ENCODE assay signal across 8 cellular contexts in genomic region chr20:32333181-32333987, GRCh38. TPM values are rescaled to one million over a fixed set of nuclear protein-coding genes. Genes with fewer than 3 reads are reported as not detected.
DNase-seq lines count a peak whose midpoint lies in the region; ATAC-seq, FAIRE-seq and TF ChIP-seq lines count a peak whose summit lies in the region.

No MANE protein-coding gene starts in this region.

- H3K36me3 Mint-ChIP-seq in activated T-cell treated with anti-CD3 and anti-CD28 coated beads, Interleukin-2, amount 50 U/mL, for 24 hours (ENCODE audit: low read depth), result peaks cover 91% of the 10 kb centered on the region

- TF ChIP-seq CTCF in tibial nerve (IDR thresholded peaks at IDR 0.05), result no peak

- peak overlapping the region; percentile 97 for H3K27ac Mint-ChIP-seq in activated T-cell treated with anti-CD3 and anti-CD28 coated beads, Interleukin-2, amount 50 U/mL, for 24 hours

- peaks cover 0 to 12% (median 0%) of the 10 kb centered on the region in 4 donors for H3K4me1 ChIP-seq in tibial nerve

- H3K4me3 Mint-ChIP-seq in activated T-cell treated with anti-CD3 and anti-CD28 coated beads, Interleukin-2, amount 50 U/mL, for 24 hours, result peak overlapping the region; percentile 52

- no peak for DNase-seq in GM19239 (ENCODE audit: insufficient read length, low spot score)
- DNase-seq in activated T-cell treated with anti-CD3 and anti-CD28 coated beads, Interleukin-2, amount 50 U/mL, for 24 hours, result peak; percentile 68
- peak; percentile 62 for DNase-seq in stimulated activated CD4-positive, alpha-beta T cell treated with anti-CD3 and anti-CD28 coated beads, Interleukin-4, amount 100 ng/mL, for 24 hours
- DNase-seq in ureter (ENCODE audit: low spot score), result no peak
- no peak for DNase-seq in tibial nerve (ENCODE audit: low spot score in 2 of 2)

- H3K27ac ChIP-seq in tibial nerve, result no peak overlapping the region

- no peaks in the 10 kb centered on the region for H3K9me3 ChIP-seq in tibial nerve

- H3K9me3 Mint-ChIP-seq in activated T-cell treated with anti-CD3 and anti-CD28 coated beads, Interleukin-2, amount 50 U/mL, for 24 hours, result no peaks in the 10 kb centered on the region

- peaks cover 59% of the 10 kb centered on the region for H3K4me1 Mint-ChIP-seq in activated T-cell treated with anti-CD3 and anti-CD28 coated beads, Interleukin-2, amount 50 U/mL, for 24 hours (ENCODE audit: low read depth)

- TF ChIP-seq EP300 in tibial nerve (IDR thresholded peaks at IDR 0.05), result no peak

- ATAC-seq in HG02884 (IDR thresholded peaks at IDR 0.05; ENCODE audit: unreplicated experiment) (peak; percentile 51), HG03135 (IDR thresholded peaks at IDR 0.05; ENCODE audit: unreplicated experiment) (no peak), GM19467 (IDR thresholded peaks at IDR 0.05; ENCODE audit: unreplicated experiment) (no peak)

- no peaks in the 10 kb centered on the region for H3K27me3 Mint-ChIP-seq in activated T-cell treated with anti-CD3 and anti-CD28 coated beads, Interleukin-2, amount 50 U/mL, for 24 hours

- WGBS in tibial nerve, 2 donors, result 84 to 91% methylated on average over 12 of the region's 12 CpGs

- no peaks in the 10 kb centered on the region for H3K27me3 ChIP-seq in tibial nerve

- no peak overlapping the region for H3K4me3 ChIP-seq in tibial nerve

- peaks cover 0 to 62% (median 9%) of the 10 kb centered on the region in 3 donors for H3K36me3 ChIP-seq in tibial nerve

- TF ChIP-seq POLR2A in tibial nerve (IDR thresholded peaks at IDR 0.05), result no peak

- peak; percentile 67 for FAIRE-seq in GM19239 (lab: Jason Lieb, UNC)

RNA-seq across cellular contexts. Expression of gene ASXL1, which starts 24.7 kb away (rescaled TPM):
- total RNA-seq in ureter, result 69.5 TPM
- total RNA-seq in tibial nerve, result 100 to 1,000 TPM; 108 to 194 (median 138) TPM

RNA-seq across cellular contexts. Expression of gene KIF3B, which starts 55.9 kb away (rescaled TPM):
- total RNA-seq in ureter (35.4 TPM), tibial nerve (10 to 100 TPM; 27.3 to 32.9 (median 31.7) TPM)

Comparison
In these comparisons a context has a peak if more than half of its experiments do, and no peak if none do; other contexts are left out.
1. DNase-seq: peak in activated T-cell treated with anti-CD3 and anti-CD28 coated beads, Interleukin-2, amount 50 U/mL, for 24 hours (single experiment) and stimulated activated CD4-positive, alpha-beta T cell treated with anti-CD3 and anti-CD28 coated beads, Interleukin-4, amount 100 ng/mL, for 24 hours (single experiment); none in GM19239 (single experiment), ureter (single experiment) and tibial nerve (0 of 2).